Comparison of ENCODE assay signal across 1 cellular context in genomic region chr21:44989538-44989888, GRCh38.
TF ChIP-seq lines count a peak whose summit lies in the region.

No MANE protein-coding gene starts in this region.

TF ChIP-seq in IMR-90, 13 proteins besides CTCF, POLR2A, EP300 and RAD21 (continued from another document):
- TF ChIP-seq USF2 (IDR thresholded peaks at IDR 0.05; ENCODE audit: low read depth, low read length) (no peak), RFX5 (IDR thresholded peaks at IDR 0.05; ENCODE audit: low read depth, low read length) (no peak), NFE2L2 (IDR thresholded peaks at IDR 0.05; ENCODE audit: low read depth, low read length) (no peak), MXI1 (IDR thresholded peaks at IDR 0.05; ENCODE audit: borderline replicate concordance, low read depth, low read length) (no peak), BHLHE40 (IDR thresholded peaks at IDR 0.05; ENCODE audit: low read depth, low read length) (no peak), CHD1 (IDR thresholded peaks at IDR 0.05; ENCODE audit: low read depth, low read length) (no peak), MAZ (IDR thresholded peaks at IDR 0.05; ENCODE audit: borderline replicate concordance, low read depth, low read length) (no peak), MAFK (IDR thresholded peaks at IDR 0.05; ENCODE audit: low read depth, low read length) (no peak), FOS (IDR thresholded peaks at IDR 0.05; ENCODE audit: low read depth, low read length) (no peak), CEBPB (IDR thresholded peaks at IDR 0.05; ENCODE audit: low read depth, low read length) (no peak)
